27 cellular contexts compared by ENCODE assay signal in genomic region chr1:244315996-244316395, GRCh38.
"Had no signal": no experiment of that assay in that cellular context is flagged by ENCODE, and none has a peak within 500 bp of the region (broad histone marks: within the 10 kb centered on the region; RNA-seq: fewer than 3 reads in every experiment).

No MANE protein-coding gene starts in this region.

- H3K27me3 ChIP-seq: adrenal gland, body of pancreas, breast epithelium, Peyer's patch, SJSA1 had no signal

- H3K27me3 Mint-ChIP-seq: activated CD4-positive, alpha-beta T cell treated with anti-CD3 and anti-CD28 coated beads, Interleukin-2, amount 10 ng/mL, durations not matched to agents 24 days and 14 days had no signal

- H3K27ac Mint-ChIP-seq: activated CD4-positive, alpha-beta T cell treated with anti-CD3 and anti-CD28 coated beads, Interleukin-2, amount 10 ng/mL, durations not matched to agents 24 days and 14 days; activated naive CD4-positive, alpha-beta T cell treated with anti-CD3 and anti-CD28 coated beads for 36 hours; activated naive CD4-positive, alpha-beta T cell treated with anti-CD3 and anti-CD28 coated beads, Interleukin-2, amount 50 U/mL, for 72 hours; activated T-helper 1 cell treated with anti-CD3 and anti-CD28 coated beads, Interleukin-12 subunit alpha, Interleukin-12 subunit beta, Interleukin-2, Interleukin-4 antibody, amounts not matched to agents 30 ng/mL and 10 ng/mL and 1 ng/mL, durations not matched to agents 14 hours and 24 hours and 36 hours had no signal

- ATAC-seq: activated naive CD4-positive, alpha-beta T cell treated with anti-CD3 and anti-CD28 coated beads, Interleukin-2, amount 50 U/mL, for 72 hours; activated T-cell treated with anti-CD3 and anti-CD28 coated beads, Interleukin-2, amount 50 U/mL, for 4 hours; body of pancreas; PC-3 had no signal

- DNase-seq: activated CD4-positive, alpha-beta T cell treated with anti-CD3 and anti-CD28 coated beads, Interleukin-2, amount 10 ng/mL, durations not matched to agents 24 days and 14 days; activated CD4-positive, alpha-beta T cell treated with anti-CD3 and anti-CD28 coated beads, Interleukin-2, amount 50 U/mL, for 4 hours; activated CD8-positive, alpha-beta memory T cell treated with anti-CD3 and anti-CD28 coated beads, Interleukin-2, amount 50 U/mL, for 4 hours; activated gamma-delta T cell treated with Interleukin-2 at 50 U/mL for 16 hours; activated naive CD4-positive, alpha-beta T cell treated with anti-CD3 and anti-CD28 coated beads for 36 hours; activated T-cell treated with anti-CD3 and anti-CD28 coated beads for 4 hours; activated T-cell treated with anti-CD3 and anti-CD28 coated beads, Interleukin-2, amount 50 U/mL, for 4 hours; adrenal gland; body of pancreas; MM.1S; MV-4-11; NCI-H1092; NCI-H1436 treated with DMSO at 0.1 percent for 48 hours; NCI-H1694 treated with DMSO at 0.1 percent for 48 hours; NCI-H2029; NCI-H345; NCI-H524 treated with DMSO at 0.1 percent for 48 hours; NK-92 treated with Interleukin-12 subunit alpha and Interleukin-12 subunit beta, amount 100 ng/mL, for 24 hours; PC-3; Peyer's patch; RPMI8226; SHP77 treated with DMSO at 0.1 percent for 48 hours had no signal

- H3K27ac ChIP-seq: adrenal gland, body of pancreas, breast epithelium, KMS-11, Peyer's patch, SJSA1 had no signal

- H3K4me1 ChIP-seq: adrenal gland, body of pancreas, breast epithelium had no signal

- H3K36me3 Mint-ChIP-seq: activated naive CD4-positive, alpha-beta T cell treated with anti-CD3 and anti-CD28 coated beads, Interleukin-2, amount 50 U/mL, for 72 hours had no signal

- H3K4me3 ChIP-seq: adrenal gland, body of pancreas, breast epithelium, Peyer's patch, SJSA1 had no signal

- H3K36me3 ChIP-seq: adrenal gland, breast epithelium, Peyer's patch, SJSA1 had no signal

- H3K4me2 ChIP-seq: KMS-11 had no signal

- H3K4me3 Mint-ChIP-seq: activated CD4-positive, alpha-beta T cell treated with anti-CD3 and anti-CD28 coated beads, Interleukin-2, amount 10 ng/mL, durations not matched to agents 24 days and 14 days; activated naive CD4-positive, alpha-beta T cell treated with anti-CD3 and anti-CD28 coated beads for 36 hours; activated T-cell treated with anti-CD3 and anti-CD28 coated beads, Interleukin-2, amount 50 U/mL, for 4 hours; activated T-helper 1 cell treated with anti-CD3 and anti-CD28 coated beads, Interleukin-12 subunit alpha, Interleukin-12 subunit beta, Interleukin-2, Interleukin-4 antibody, amounts not matched to agents 30 ng/mL and 10 ng/mL and 1 ng/mL, durations not matched to agents 14 hours and 24 hours and 36 hours had no signal

- H3K9me3 Mint-ChIP-seq: activated naive CD4-positive, alpha-beta T cell treated with anti-CD3 and anti-CD28 coated beads for 36 hours; activated T-cell treated with anti-CD3 and anti-CD28 coated beads, Interleukin-2, amount 50 U/mL, for 4 hours had no signal

- H3K9me3 ChIP-seq: adrenal gland, body of pancreas, breast epithelium, Peyer's patch, SJSA1 had no signal
